Comparison of ENCODE assay signal across 1 cellular context in the genomic region with DNA sequence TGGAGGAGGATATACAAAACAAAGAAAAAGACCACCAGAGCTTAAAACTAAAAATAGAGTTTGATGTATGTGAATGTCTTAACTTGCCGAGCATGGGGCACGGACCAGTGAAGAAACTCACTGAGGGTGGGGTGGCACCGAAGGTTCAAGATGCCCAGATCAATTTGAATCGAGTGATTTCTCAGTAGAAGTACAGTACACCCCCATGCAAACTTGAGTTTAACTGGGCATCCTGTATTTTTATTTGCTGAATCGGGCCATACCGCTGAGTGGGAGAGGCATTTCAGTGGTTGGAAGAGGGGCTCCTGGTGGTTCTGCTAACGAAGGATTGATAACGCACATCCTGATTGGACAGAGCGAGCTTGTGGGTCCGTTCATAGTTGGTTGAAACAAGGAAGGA.
TF ChIP-seq lines count a peak whose summit lies in the region.

No MANE protein-coding gene starts in this region.

TF ChIP-seq in IMR-90, 13 proteins besides CTCF, POLR2A, EP300 and RAD21 (continued from another document):
- TF ChIP-seq, protein P1, sequence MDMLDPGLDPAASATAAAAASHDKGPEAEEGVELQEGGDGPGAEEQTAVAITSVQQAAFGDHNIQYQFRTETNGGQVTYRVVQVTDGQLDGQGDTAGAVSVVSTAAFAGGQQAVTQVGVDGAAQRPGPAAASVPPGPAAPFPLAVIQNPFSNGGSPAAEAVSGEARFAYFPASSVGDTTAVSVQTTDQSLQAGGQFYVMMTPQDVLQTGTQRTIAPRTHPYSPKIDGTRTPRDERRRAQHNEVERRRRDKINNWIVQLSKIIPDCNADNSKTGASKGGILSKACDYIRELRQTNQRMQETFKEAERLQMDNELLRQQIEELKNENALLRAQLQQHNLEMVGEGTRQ (IDR thresholded peaks at IDR 0.05; ENCODE audit: low read depth, low read length), result no peak
- TF ChIP-seq CEBPB (IDR thresholded peaks at IDR 0.05; ENCODE audit: low read depth, low read length) (no peak), RFX5 (IDR thresholded peaks at IDR 0.05; ENCODE audit: low read depth, low read length) (no peak)
